35 cellular contexts compared by ENCODE assay signal in the genomic region with DNA sequence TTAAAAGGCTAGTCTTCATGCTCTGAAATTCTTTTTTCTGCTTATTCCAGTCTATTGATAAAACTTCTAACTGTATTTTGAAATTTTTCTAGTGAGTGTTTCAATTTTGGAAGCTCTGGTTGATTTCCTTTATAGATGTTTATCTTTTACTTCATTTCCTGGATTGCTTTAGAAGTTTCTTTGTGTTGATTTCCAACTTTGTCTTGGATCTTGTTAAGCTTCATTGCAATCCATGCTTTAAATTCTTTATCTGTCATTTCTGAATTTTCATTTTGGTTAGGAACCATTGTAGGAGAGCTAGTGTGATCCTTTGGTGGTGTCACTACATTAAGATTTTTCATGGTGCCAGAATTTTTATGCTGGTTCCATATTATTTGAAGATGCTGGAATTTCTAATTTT.
"Had no signal": no experiment of that assay in that cellular context is flagged by ENCODE, and none has a peak within 500 bp of the region (broad histone marks: within the 10 kb centered on the region; RNA-seq: fewer than 3 reads in every experiment).

No MANE protein-coding gene starts in this region.

- H3K36me3 ChIP-seq: MG63 had no signal

- H3K27me3 ChIP-seq: MG63 had no signal

- DNase-seq: Karpas-422, Kasumi-1, KG1, MG63, MM.1S, MV-4-11, NCI-H1048, NCI-H1092, NCI-H1092 treated with DMSO at 0.1 percent for 48 hours, NCI-H1105, NCI-H1105 treated with DMSO at 0.1 percent for 48 hours, NCI-H1417, NCI-H1417 treated with DMSO at 0.1 percent for 48 hours, NCI-H1436, NCI-H1436 treated with DMSO at 0.1 percent for 48 hours, NCI-H146, NCI-H1694, NCI-H1694 treated with DMSO at 0.1 percent for 48 hours, NCI-H187, NCI-H187 treated with DMSO at 0.1 percent for 48 hours, NCI-H1930, NCI-H2029, NCI-H2029 treated with DMSO at 0.1 percent for 48 hours, NCI-H2081, NCI-H2081 treated with DMSO at 0.1 percent for 48 hours, NCI-H2107, NCI-H2171, NCI-H2171 treated with DMSO at 0.1 percent for 48 hours, NCI-H2227 treated with DMSO at 0.1 percent for 48 hours, NCI-H226, NCI-H345, NCI-H446, NCI-H446 treated with DMSO at 0.1 percent for 48 hours, NCI-H510A had no signal

- H3K27ac ChIP-seq: KMS-11 had no signal

- H3K4me3 ChIP-seq: MG63 had no signal

- H3K9ac ChIP-seq: KMS-11 had no signal
